Comparison of ENCODE assay signal across 28 cellular contexts in genomic region chr12:126855768-126856167, GRCh38.
"Had no signal": no experiment of that assay in that cellular context is flagged by ENCODE, and none has a peak within 500 bp of the region (broad histone marks: within the 10 kb centered on the region; RNA-seq: fewer than 3 reads in every experiment).

No MANE protein-coding gene starts in this region.

- H3K27ac Mint-ChIP-seq: stimulated activated effector memory CD8-positive, alpha-beta T cell treated with anti-CD3 and anti-CD28 coated beads, Interleukin-12 subunit alpha, Interleukin-12 subunit beta, amount 100 ng/mL, for 72 hours; stimulated activated memory B cell treated with anti-CD40 and anti-IgM and Interleukin-4, amounts not matched to agents 10 μg/mL and 1 μg/mL and 100 μg/mL, for 72 hours; stimulated activated naive B cell treated with anti-CD40 and anti-IgM and Interleukin-4, amounts not matched to agents 10 μg/mL and 1 μg/mL and 100 μg/mL, for 72 hours; stimulated activated naive CD8-positive, alpha-beta T cell treated with anti-CD3 and anti-CD28 coated beads, Interleukin-15, amount 100 ng/mL, for 72 hours; stimulated activated naive CD8-positive, alpha-beta T cell treated with anti-CD3 and anti-CD28 coated beads, Interleukin-15, Interleukin-2, amounts not matched to agents 100 ng/mL and 50 ng/mL, for 24 hours; type B pancreatic cell had no signal

- H3K27ac ChIP-seq: suprapubic skin, testis, thoracic aorta, thyroid gland, tibial artery, tibial nerve, transverse colon, upper lobe of left lung, upper lobe of right lung, uterus, vagina had no signal

- ATAC-seq: stimulated activated effector memory CD8-positive, alpha-beta T cell treated with anti-CD3 and anti-CD28 coated beads, Interleukin-12 subunit alpha, Interleukin-12 subunit beta, amount 100 ng/mL, for 72 hours; stimulated activated memory B cell treated with anti-CD40 and anti-IgM and Interleukin-4, amounts not matched to agents 10 μg/mL and 1 μg/mL and 100 μg/mL, for 72 hours; stimulated activated naive B cell treated with anti-CD40 and anti-IgM and Interleukin-4, amounts not matched to agents 10 μg/mL and 1 μg/mL and 100 μg/mL, for 72 hours; stimulated activated naive CD8-positive, alpha-beta T cell treated with anti-CD3 and anti-CD28 coated beads, Interleukin-15, amount 100 ng/mL, for 72 hours; stimulated activated naive CD8-positive, alpha-beta T cell treated with anti-CD3 and anti-CD28 coated beads, Interleukin-15, Interleukin-2, amounts not matched to agents 100 U/mL and 50 U/mL, for 24 hours; upper lobe of right lung had no signal

- H3K4me1 Mint-ChIP-seq: stimulated activated effector memory CD8-positive, alpha-beta T cell treated with anti-CD3 and anti-CD28 coated beads, Interleukin-12 subunit alpha, Interleukin-12 subunit beta, amount 100 ng/mL, for 72 hours; stimulated activated memory B cell treated with anti-CD40 and anti-IgM and Interleukin-4, amounts not matched to agents 10 μg/mL and 1 μg/mL and 100 μg/mL, for 72 hours; stimulated activated naive B cell treated with anti-CD40 and anti-IgM and Interleukin-4, amounts not matched to agents 10 μg/mL and 1 μg/mL and 100 μg/mL, for 72 hours; stimulated activated naive CD8-positive, alpha-beta T cell treated with anti-CD3 and anti-CD28 coated beads, Interleukin-15, amount 100 ng/mL, for 72 hours had no signal

- DNase-seq: stimulated activated CD4-positive, alpha-beta T cell treated with anti-CD3 and anti-CD28 coated beads, Interleukin-2, amount 100 ng/mL, for 48 hours; stimulated activated CD4-positive, alpha-beta T cell treated with anti-CD3 and anti-CD28 coated beads, Interleukin-4, amount 100 ng/mL, for 1 hour; stimulated activated CD4-positive, alpha-beta T cell treated with anti-CD3 and anti-CD28 coated beads, Interleukin-4, amount 100 ng/mL, for 24 hours; stimulated activated CD4-positive, alpha-beta T cell treated with anti-CD3 and anti-CD28 coated beads, Interleukin-4, amount 100 ng/mL, for 4 hours; stimulated activated CD8-positive, alpha-beta memory T cell treated with anti-CD3 and anti-CD28 coated beads, Interleukin-4, amount 100 ng/mL, for 48 hours; stimulated activated naive B cell treated with anti-CD40 and anti-IgM and Interleukin-4, amounts not matched to agents 10 μg/mL and 1 μg/mL and 100 μg/mL, for 72 hours; stimulated activated naive CD4-positive, alpha-beta T cell; stimulated activated naive CD4-positive, alpha-beta T cell treated with Interleukin-2 at 50 U/mL for 16 hours; stimulated activated naive CD8-positive, alpha-beta T cell treated with anti-CD3 and anti-CD28 coated beads, Interleukin-15, amount 100 ng/mL, for 72 hours; stimulated activated naive CD8-positive, alpha-beta T cell treated with anti-CD3 and anti-CD28 coated beads, Interleukin-15, Interleukin-2, amounts not matched to agents 100 U/mL and 50 U/mL, for 24 hours; stomach; substantia nigra; testis; thyroid gland; tibial artery; transverse colon; trophoblast cell; upper lobe of left lung; upper lobe of right lung; uterus had no signal

- H3K4me1 ChIP-seq: stomach, suprapubic skin, testis, thyroid gland, tibial artery, tibial nerve, transverse colon, upper lobe of left lung, upper lobe of right lung, uterus, vagina had no signal

- H3K36me3 ChIP-seq: stomach, suprapubic skin, thoracic aorta, thyroid gland, tibial artery, tibial nerve, transverse colon, upper lobe of left lung, upper lobe of right lung, uterus, vagina had no signal

- H3K27me3 Mint-ChIP-seq: stimulated activated memory B cell treated with anti-CD40 and anti-IgM and Interleukin-4, amounts not matched to agents 10 μg/mL and 1 μg/mL and 100 μg/mL, for 72 hours; stimulated activated naive B cell treated with anti-CD40 and anti-IgM and Interleukin-4, amounts not matched to agents 10 μg/mL and 1 μg/mL and 100 μg/mL, for 72 hours; stimulated activated naive CD8-positive, alpha-beta T cell treated with anti-CD3 and anti-CD28 coated beads, Interleukin-15, amount 100 ng/mL, for 72 hours; stimulated activated naive CD8-positive, alpha-beta T cell treated with anti-CD3 and anti-CD28 coated beads, Interleukin-15, Interleukin-2, amounts not matched to agents 100 ng/mL and 50 ng/mL, for 24 hours had no signal

- H3K4me3 Mint-ChIP-seq: stimulated activated effector memory CD8-positive, alpha-beta T cell treated with anti-CD3 and anti-CD28 coated beads, Interleukin-12 subunit alpha, Interleukin-12 subunit beta, amount 100 ng/mL, for 72 hours; stimulated activated memory B cell treated with anti-CD40 and anti-IgM and Interleukin-4, amounts not matched to agents 10 μg/mL and 1 μg/mL and 100 μg/mL, for 72 hours; stimulated activated naive B cell treated with anti-CD40 and anti-IgM and Interleukin-4, amounts not matched to agents 10 μg/mL and 1 μg/mL and 100 μg/mL, for 72 hours; stimulated activated naive CD8-positive, alpha-beta T cell treated with anti-CD3 and anti-CD28 coated beads, Interleukin-15, amount 100 ng/mL, for 72 hours; stimulated activated naive CD8-positive, alpha-beta T cell treated with anti-CD3 and anti-CD28 coated beads, Interleukin-15, Interleukin-2, amounts not matched to agents 100 ng/mL and 50 ng/mL, for 24 hours; type B pancreatic cell had no signal

- H3K9me3 ChIP-seq: stomach, suprapubic skin, testis, thoracic aorta, thyroid gland, tibial artery, tibial nerve, transverse colon, upper lobe of left lung, upper lobe of right lung, uterus, vagina had no signal

- H3K4me3 ChIP-seq: stomach, suprapubic skin, testis, thoracic aorta, thyroid gland, tibial artery, tibial nerve, transverse colon, upper lobe of left lung, upper lobe of right lung, uterus, vagina had no signal

- H3K36me3 Mint-ChIP-seq: stimulated activated effector memory CD8-positive, alpha-beta T cell treated with anti-CD3 and anti-CD28 coated beads, Interleukin-12 subunit alpha, Interleukin-12 subunit beta, amount 100 ng/mL, for 72 hours; stimulated activated memory B cell treated with anti-CD40 and anti-IgM and Interleukin-4, amounts not matched to agents 10 μg/mL and 1 μg/mL and 100 μg/mL, for 72 hours; stimulated activated naive B cell treated with anti-CD40 and anti-IgM and Interleukin-4, amounts not matched to agents 10 μg/mL and 1 μg/mL and 100 μg/mL, for 72 hours; type B pancreatic cell had no signal

- H3K27me3 ChIP-seq: suprapubic skin, testis, thyroid gland, tibial artery, tibial nerve, transverse colon, upper lobe of left lung, upper lobe of right lung, uterus, vagina had no signal

- H3K9me3 Mint-ChIP-seq: stimulated activated effector memory CD8-positive, alpha-beta T cell treated with anti-CD3 and anti-CD28 coated beads, Interleukin-12 subunit alpha, Interleukin-12 subunit beta, amount 100 ng/mL, for 72 hours; stimulated activated memory B cell treated with anti-CD40 and anti-IgM and Interleukin-4, amounts not matched to agents 10 μg/mL and 1 μg/mL and 100 μg/mL, for 72 hours; stimulated activated naive CD8-positive, alpha-beta T cell treated with anti-CD3 and anti-CD28 coated beads, Interleukin-15, Interleukin-2, amounts not matched to agents 100 ng/mL and 50 ng/mL, for 24 hours; type B pancreatic cell had no signal
